Comparison of ENCODE assay signal across 20 cellular contexts in the genomic region with DNA sequence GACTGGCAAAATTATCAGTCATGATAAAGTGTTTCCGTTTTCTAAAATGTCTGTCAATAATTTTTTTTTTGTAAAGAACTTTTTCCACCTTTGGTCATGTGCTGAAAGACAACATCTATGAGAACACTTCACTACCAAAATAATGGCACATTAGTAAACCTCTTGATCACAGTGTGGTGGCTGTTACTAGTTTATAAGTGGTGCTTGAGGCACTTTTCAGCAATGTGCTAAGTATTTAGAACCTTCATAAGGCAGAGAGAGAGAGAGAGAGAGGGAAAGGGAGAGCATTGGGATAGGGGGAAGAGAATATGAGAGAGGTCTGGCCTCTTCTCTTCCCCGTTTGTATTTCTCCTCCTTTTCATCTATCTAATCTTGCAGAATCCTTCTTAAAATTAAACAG. TPM values are rescaled to one million over a fixed set of nuclear protein-coding genes. Genes with fewer than 3 reads are reported as not detected.
"Had no signal": no experiment of that assay in that cellular context is flagged by ENCODE, and none has a peak within 500 bp of the region (broad histone marks: within the 10 kb centered on the region; RNA-seq: fewer than 3 reads in every experiment).

No MANE protein-coding gene starts in this region.

- H3K9me3 Mint-ChIP-seq: activated naive CD4-positive, alpha-beta T cell treated with anti-CD3 and anti-CD28 coated beads, Interleukin-2, amount 50 U/mL, for 72 hours; activated T-cell treated with anti-CD3 and anti-CD28 coated beads, Interleukin-2, amount 50 U/mL, for 4 hours; brain; central memory CD8-positive, alpha-beta T cell; mesothelial cell of epicardium had no signal

- H3K27ac ChIP-seq: gastroesophageal sphincter, parathyroid adenoma, stomach, thoracic aorta had no signal

- H3K4me3 Mint-ChIP-seq: activated T-cell treated with anti-CD3 and anti-CD28 coated beads, Interleukin-2, amount 50 U/mL, for 4 hours; central memory CD8-positive, alpha-beta T cell; mesothelial cell of epicardium; naive B cell had no signal

- H3K36me3 ChIP-seq: gastroesophageal sphincter, stomach, thoracic aorta had no signal

- H3K4me3 ChIP-seq: gastroesophageal sphincter, stomach, thoracic aorta had no signal

- H3K9me3 ChIP-seq: stomach, thoracic aorta had no signal

- H3K36me3 Mint-ChIP-seq: activated naive CD4-positive, alpha-beta T cell treated with anti-CD3 and anti-CD28 coated beads, Interleukin-2, amount 50 U/mL, for 72 hours; brain; mesothelial cell of epicardium; naive B cell had no signal

- H3K9ac ChIP-seq: parathyroid adenoma had no signal

- H3K27me3 ChIP-seq: stomach had no signal

- ATAC-seq: activated naive CD4-positive, alpha-beta T cell treated with anti-CD3 and anti-CD28 coated beads, Interleukin-2, amount 50 U/mL, for 72 hours; activated T-cell treated with anti-CD3 and anti-CD28 coated beads, Interleukin-2, amount 50 U/mL, for 4 hours; gastroesophageal sphincter had no signal

- H3K4me1 ChIP-seq: gastroesophageal sphincter, parathyroid adenoma, stomach had no signal

- DNase-seq: activated CD4-positive, alpha-beta T cell treated with anti-CD3 and anti-CD28 coated beads, Interleukin-2, amount 50 U/mL, for 4 hours; activated CD4-positive, CD25-positive, alpha-beta regulatory T cell treated with anti-CD3 and anti-CD28 coated beads, Interleukin-2, amount 50 U/mL, for 72 hours; activated effector memory CD4-positive, alpha-beta T cell treated with anti-CD3 and anti-CD28 coated beads, Interleukin-2, amount 50 U/mL, for 16 hours; activated T-cell treated with anti-CD3 and anti-CD28 coated beads, Interleukin-2, amount 50 U/mL, for 4 hours; amniotic stem cell; dermis blood vessel endothelial cell; kidney; naive B cell; retina; stimulated activated CD4-positive, alpha-beta T cell treated with anti-CD3 and anti-CD28 coated beads, Interleukin-4, amount 100 ng/mL, for 4 hours; stomach had no signal

- H3K27ac Mint-ChIP-seq: activated naive CD4-positive, alpha-beta T cell treated with anti-CD3 and anti-CD28 coated beads, Interleukin-2, amount 50 U/mL, for 72 hours; mesothelial cell of epicardium had no signal

- H3K27me3 Mint-ChIP-seq: brain had no signal

- H3K4me1 Mint-ChIP-seq: central memory CD8-positive, alpha-beta T cell; mesothelial cell of epicardium had no signal

RNA-seq across cellular contexts. Expression of a gene that starts 1.1 kb away (rescaled TPM):
- total RNA-seq: dermis blood vessel endothelial cell, epithelial cell of proximal tubule, liver, mesothelial cell of epicardium had no signal
